Comparison of ENCODE assay signal across 8 cellular contexts in genomic region chr15:63212050-63212973, GRCh38. TPM values are rescaled to one million over a fixed set of nuclear protein-coding genes. Genes with fewer than 3 reads are reported as not detected.
DNase-seq lines count a peak whose midpoint lies in the region; ATAC-seq and TF ChIP-seq lines count a peak whose summit lies in the region.

No MANE protein-coding gene starts in this region.

- peaks cover 1% of the 10 kb centered on the region; the same call in 1 of the 2 replicates for H3K36me3 ChIP-seq in IMR-90 (ENCODE audit: control insufficient read depth, insufficient read depth, low read length)
- H3K36me3 ChIP-seq in brain microvascular endothelial cell (replicated peaks), result no peaks in the 10 kb centered on the region
- H3K36me3 ChIP-seq in muscle layer of duodenum (ENCODE audit: control insufficient read depth in 1 of 2, insufficient read depth in 2 of 2, low read length in 2 of 2), result no peaks in the 10 kb centered on the region

- H4K91ac ChIP-seq in IMR-90 (ENCODE audit: insufficient read depth, low read depth, low read length), result no peak overlapping the region; the same call in 1 of the 2 replicates

- H3K14ac ChIP-seq in IMR-90 (replicated peaks; ENCODE audit: low read depth, low read length), result 0 out of 2 replicates have a peak overlapping the region, but pooled peaks have one; percentile 22

- 0 out of 2 replicates have a peak overlapping the region, but pooled peaks have one; percentile 14 for H3K56ac ChIP-seq in IMR-90 (ENCODE audit: extremely low read depth, insufficient read depth, low read length)

- no TSS peak for BruUV-seq in IMR-90 (replicated peaks; lab: Mats Ljungman, UMichigan)

- CTCF ChIA-PET in IMR-90 (lab: Yijun Ruan, JAX), result no interaction called here

- H2AK5ac ChIP-seq in IMR-90 (ENCODE audit: low read depth, low read length), result peak overlapping the region; percentile 24; the same call in 1 of the 2 replicates

- H3K27me3 ChIP-seq in IMR-90 (ENCODE audit: control insufficient read depth, insufficient read depth, low read length) (no peaks in the 10 kb centered on the region), brain microvascular endothelial cell (replicated peaks) (no peaks in the 10 kb centered on the region), muscle layer of duodenum (ENCODE audit: low read depth, low read length) (no peaks in the 10 kb centered on the region)

- POLR2A ChIA-PET in IMR-90 (lab: Charles Lee; ENCODE audit: unreplicated experiment), result interaction anchor here (0.6 kb wide), 1 partner anchor 20 kb away, joined by 4 read pairs; no protein-coding TSS in a partner anchor

- no peak overlapping the region for H2AK9ac ChIP-seq in IMR-90 (replicated peaks; ENCODE audit: low read depth, low read length, poor library complexity)

- in situ Hi-C loops in IMR-90 (cut with MboI; ENCODE audit: low sequenced_read_pairs) (no loop called here), brain microvascular endothelial cell (cut with HindIII; ENCODE audit: low pct_ligation_motif_present, low sequenced_read_pairs) (no loop called here)

- TF ChIP-seq POLR2A in IMR-90 (IDR thresholded peaks at IDR 0.05; ENCODE audit: low read depth, low read length), result no peak

- H3K4me2 ChIP-seq in IMR-90 (ENCODE audit: low read depth, low read length), result peak overlapping the region; percentile 47

- peaks cover 25 to 65% of the 10 kb centered on the region in 2 experiments for H3K79me1 ChIP-seq in IMR-90 (ENCODE audit: low read depth in 1 of 2, low read length in 2 of 2)

- H3K4me1 ChIP-seq in IMR-90 (ENCODE audit: control insufficient read depth, insufficient read depth, low read length) (peaks cover 14% of the 10 kb centered on the region), muscle layer of duodenum (ENCODE audit: control insufficient read depth in 1 of 2, insufficient read depth in 2 of 2, low read length in 2 of 2) (peaks cover 3 to 20% of the 10 kb centered on the region in 2 donors)

- H3K9me3 ChIP-seq in IMR-90 (ENCODE audit: control insufficient read depth, insufficient read depth, low read length) (no peaks in the 10 kb centered on the region), muscle layer of duodenum (ENCODE audit: control insufficient read depth in 1 of 2, low read length in 2 of 2) (no peaks in the 10 kb centered on the region)

- H3K4me3 ChIP-seq in IMR-90 (ENCODE audit: insufficient read depth, low read depth, low read length) (no peak overlapping the region), brain microvascular endothelial cell (ENCODE audit: low read depth, low read length) (no peak overlapping the region), muscle layer of duodenum (ENCODE audit: low read depth in 1 of 2, low read length in 2 of 2) (peak overlapping the region in 1 of 2 donors; percentile 0)

- H2BK5ac ChIP-seq in IMR-90 (ENCODE audit: low read depth, low read length, poor library complexity, severe bottlenecking), result peak overlapping the region; percentile 94

- no peak for TF ChIP-seq RAD21 in IMR-90 (IDR thresholded peaks at IDR 0.05; ENCODE audit: low read length)

- H3K23ac ChIP-seq in IMR-90 (ENCODE audit: low read depth, low read length), result peak overlapping the region; percentile 39; the same call in 1 of the 2 replicates

- H4K5ac ChIP-seq in IMR-90 (ENCODE audit: low read depth, low read length), result 0 out of 2 replicates have a peak overlapping the region, but pooled peaks have one; percentile 19

- H3K18ac ChIP-seq in IMR-90 (ENCODE audit: low read depth, low read length), result peak overlapping the region; percentile 58; the same call in 1 of the 2 replicates

- peaks cover 5% of the 10 kb centered on the region; the same call in 1 of the 2 replicates for H4K20me1 ChIP-seq in IMR-90 (ENCODE audit: insufficient read depth, low read length)

- H3K9me1 ChIP-seq in IMR-90 (ENCODE audit: insufficient read depth, low read length), result peaks cover 4% of the 10 kb centered on the region

- H3K4ac ChIP-seq in IMR-90 (ENCODE audit: low read depth, low read length), result peak overlapping the region; percentile 47; the same call in 1 of the 2 replicates

- DNase-seq in activated CD4-positive, CD25-positive, alpha-beta regulatory T cell (lab: John Stamatoyannopoulos, UW), result no peak
- peak; percentile 87 for DNase-seq in IMR-90
- peak; percentile 74 for DNase-seq in brain microvascular endothelial cell
- DNase-seq in posterior cingulate gyrus, result no peak
- DNase-seq in NCI-H526 (lab: John Stamatoyannopoulos, UW), result no peak
- no peak for DNase-seq in effector CD4-positive, alpha-beta T cell

- TF ChIP-seq CTCF in IMR-90 (conservative IDR thresholded peaks at IDR 0.05; ENCODE audit: low read depth, low read length) (no peak), brain microvascular endothelial cell (IDR thresholded peaks at IDR 0.05; ENCODE audit: low read depth, low read length, missing control alignments) (no peak)

- H2BK15ac ChIP-seq in IMR-90 (ENCODE audit: low read depth, low read length), result 0 out of 3 replicates have a peak overlapping the region, but pooled peaks have one; percentile 2

- dilution Hi-C loops in IMR-90 (cut with HindIII; ENCODE audit: low sequenced_read_pairs, unreplicated experiment), result no loop called here

- H3K9ac ChIP-seq in IMR-90 (ENCODE audit: low read depth, low read length), result no peak overlapping the region

- no peak overlapping the region for H2AFZ ChIP-seq in IMR-90 (replicated peaks; ENCODE audit: low read length, poor library complexity)

- H4K8ac ChIP-seq in IMR-90 (ENCODE audit: low read depth in 2 of 2, low read length in 2 of 2), result peak overlapping the region in 1 of 2 experiments; percentile 3; a peak in 2 of 4 replicates

- WGBS in IMR-90 (ENCODE audit: extremely low coverage in 2 of 2, insufficient read length in 1 of 2), 2 experiments, result 100% methylated on average over 1 of the region's 10 CpGs; no CpG with 5 or more reads in 1 of the 2 experiments

- H2BK120ac ChIP-seq in IMR-90 (ENCODE audit: low read depth, low read length), result peak overlapping the region; percentile 54; the same call in 1 of the 2 replicates

- H3K27ac ChIP-seq in IMR-90 (ENCODE audit: insufficient read depth, low read length), result peak overlapping the region; percentile 87
- peak overlapping the region; percentile 72 for H3K27ac ChIP-seq in brain microvascular endothelial cell
- H3K27ac ChIP-seq in muscle layer of duodenum (ENCODE audit: low read length), result peak overlapping the region; percentile 62

- H2BK20ac ChIP-seq in IMR-90 (ENCODE audit: low read depth, low read length), result peak overlapping the region; percentile 7

- intact Hi-C loops in IMR-90 (cut with micrococcal nuclease) (loop anchor here (2.0 kb wide), 1 partner anchor 20 kb away; no protein-coding TSS in a partner anchor), posterior cingulate gyrus (cut with DNase I) (no loop called here)

- peak; percentile 64 to 68 for ATAC-seq in activated CD4-positive, CD25-positive, alpha-beta regulatory T cell treated with anti-CD3 and anti-CD28 coated beads, Interleukin-2, amount 50 U/mL, for 24 hours
- peak; percentile 68 for ATAC-seq in IMR-90 (ENCODE audit: low read depth)

TF ChIP-seq in IMR-90, 13 proteins besides CTCF, POLR2A, EP300 and RAD21:
- TF ChIP-seq CEBPB (IDR thresholded peaks at IDR 0.05; ENCODE audit: low read depth, low read length), result peak; percentile 89
- no peak for TF ChIP-seq USF2 (IDR thresholded peaks at IDR 0.05; ENCODE audit: low read depth, low read length)
- TF ChIP-seq MXI1 (IDR thresholded peaks at IDR 0.05; ENCODE audit: borderline replicate concordance, low read depth, low read length), result no peak
- TF ChIP-seq BHLHE40 (IDR thresholded peaks at IDR 0.05; ENCODE audit: low read depth, low read length), result 0 out of 2 replicates have a peak, but pooled peaks have one; percentile 9
- peak; percentile 2; the same call in 1 of the 2 replicates for TF ChIP-seq MAFK (IDR thresholded peaks at IDR 0.05; ENCODE audit: low read depth, low read length)
- no peak for TF ChIP-seq CHD1 (IDR thresholded peaks at IDR 0.05; ENCODE audit: low read depth, low read length)
- TF ChIP-seq FOS (IDR thresholded peaks at IDR 0.05; ENCODE audit: low read depth, low read length), result peak; percentile 37; the same call in 1 of the 2 replicates
- TF ChIP-seq ELK1 (IDR thresholded peaks at IDR 0.05; ENCODE audit: borderline replicate concordance, low read depth, low read length), result no peak

RNA-seq across cellular contexts. Expression of gene RAB8B, which starts 22.9 kb away (rescaled TPM):
- 29.4 and 66.4 TPM in 2 replicates for total RNA-seq in IMR-90 (2012; rRNA removed)
- polyA plus RNA-seq in IMR-90 (2012; rRNA removed), result 19.4 and 24.6 TPM in 2 replicates
- 1.6 and 2.2 TPM in 2 replicates for polyA plus RNA-seq in IMR-90 (2012; cell fraction: cytosol; rRNA removed)
- polyA plus RNA-seq in IMR-90 (2012; cell fraction: nucleus; rRNA removed; ENCODE audit: low replicate concordance), result 0.63 and 7.6 TPM in 2 replicates

RNA-seq across cellular contexts. Expression of gene RPS27L, which starts 55.0 kb away (rescaled TPM):
- 53.1 and 64.7 TPM in 2 replicates for total RNA-seq in IMR-90 (2012; rRNA removed)
- polyA plus RNA-seq in IMR-90 (2012; rRNA removed), result 302 and 361 TPM in 2 replicates
- 13.0 and 33.3 TPM in 2 replicates for polyA plus RNA-seq in IMR-90 (2012; cell fraction: cytosol; rRNA removed)
- 11.4 and 110 TPM in 2 replicates for polyA plus RNA-seq in IMR-90 (2012; cell fraction: nucleus; rRNA removed; ENCODE audit: low replicate concordance)

Comparison
In these comparisons a context has a peak if more than half of its experiments do, and no peak if none do; other contexts are left out.
1. DNase-seq: peak in IMR-90 (single experiment) and brain microvascular endothelial cell (single experiment); none in activated CD4-positive, CD25-positive, alpha-beta regulatory T cell (0 of 4), posterior cingulate gyrus (0 of 10), NCI-H526 (0 of 2) and effector CD4-positive, alpha-beta T cell (single experiment).
2. Peak in every context shown above with its lines, with median percentiles within 50 percentile points of each other: H3K27ac ChIP-seq.